ENCODE assay signal across 14 cellular contexts in the genomic region with DNA sequence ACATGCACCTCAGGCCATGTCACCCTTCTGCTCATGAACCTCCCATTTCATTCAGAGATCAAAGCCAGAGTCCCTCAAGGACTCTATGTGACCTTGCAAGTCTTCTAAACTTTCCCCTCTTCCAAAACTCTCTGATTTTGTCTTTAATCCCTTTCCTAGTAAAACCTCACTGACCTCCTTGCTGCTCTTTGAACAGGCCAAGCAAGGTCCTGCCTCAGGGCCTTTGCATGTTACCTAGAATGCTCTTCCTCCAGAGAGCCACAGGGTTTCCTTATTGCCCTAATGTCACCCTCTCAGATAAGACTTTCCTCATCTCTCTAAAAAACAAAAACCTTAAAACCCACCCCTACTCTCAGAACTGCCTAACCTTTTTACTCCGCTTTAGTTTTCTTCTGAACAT. TPM values are rescaled to one million over a fixed set of nuclear protein-coding genes. Genes with fewer than 3 reads are reported as not detected.
A peak's percentile ranks its signal among the peaks of the same experiment; 100 is the strongest.
DNase-seq lines count a peak whose midpoint lies in the region; ATAC-seq and TF ChIP-seq lines count a peak whose summit lies in the region.
"Had no signal": no experiment of that assay in that cellular context is flagged by ENCODE, and none has a peak within 500 bp of the region (broad histone marks: within the 10 kb centered on the region; RNA-seq: fewer than 3 reads in every experiment).

No MANE protein-coding gene starts in this region.

- H3K9me3 Mint-ChIP-seq in natural killer cell treated with Interleukin-12 subunit alpha and Interleukin-12 subunit beta and Interleukin-15 and Interleukin-18, amount 100 ng/mL, for 72 hours, result peaks cover 5% of the 10 kb centered on the region
- H3K9me3 Mint-ChIP-seq in natural killer cell (no peaks in the 10 kb centered on the region), WTC11 (no peaks in the 10 kb centered on the region)
- H3K9me3 Mint-ChIP-seq in activated naive CD8-positive, alpha-beta T cell treated with anti-CD3 and anti-CD28 coated beads, Interleukin-2, amount 50 U/mL, for 24 hours, result no peaks in the 10 kb centered on the region
- peaks cover 0 to 7% of the 10 kb centered on the region in 2 donors for H3K9me3 Mint-ChIP-seq in stimulated activated naive CD8-positive, alpha-beta T cell treated with anti-CD3 and anti-CD28 coated beads, Interleukin-15, amount 100 ng/mL, for 72 hours
- H3K9me3 Mint-ChIP-seq: CD4-positive, alpha-beta memory T cell had no signal

- peaks cover 23 to 27% of the 10 kb centered on the region in 2 donors for H3K4me1 Mint-ChIP-seq in natural killer cell treated with Interleukin-12 subunit alpha and Interleukin-12 subunit beta and Interleukin-15 and Interleukin-18, amount 100 ng/mL, for 72 hours (ENCODE audit: low read depth in 2 of 2)
- peaks cover 16 to 18% of the 10 kb centered on the region in 2 donors for H3K4me1 Mint-ChIP-seq in natural killer cell
- peaks cover 17% of the 10 kb centered on the region for H3K4me1 Mint-ChIP-seq in activated naive CD8-positive, alpha-beta T cell treated with anti-CD3 and anti-CD28 coated beads, Interleukin-2, amount 50 U/mL, for 24 hours
- H3K4me1 Mint-ChIP-seq in stimulated activated naive CD8-positive, alpha-beta T cell treated with anti-CD3 and anti-CD28 coated beads, Interleukin-15, amount 100 ng/mL, for 72 hours, result peaks cover 14% of the 10 kb centered on the region
- H3K4me1 Mint-ChIP-seq in WTC11, result no peaks in the 10 kb centered on the region

- peaks cover 4% of the 10 kb centered on the region for H3K36me3 Mint-ChIP-seq in natural killer cell treated with Interleukin-12 subunit alpha and Interleukin-12 subunit beta and Interleukin-15 and Interleukin-18, amount 100 ng/mL, for 72 hours
- H3K36me3 Mint-ChIP-seq in natural killer cell, result peaks cover 8% of the 10 kb centered on the region
- peaks cover 2% of the 10 kb centered on the region for H3K36me3 Mint-ChIP-seq in activated naive CD8-positive, alpha-beta T cell treated with anti-CD3 and anti-CD28 coated beads, Interleukin-2, amount 50 U/mL, for 24 hours (ENCODE audit: low read depth)
- no peaks in the 10 kb centered on the region for H3K36me3 Mint-ChIP-seq in WTC11
- H3K36me3 Mint-ChIP-seq: CD4-positive, alpha-beta memory T cell had no signal

- no peak overlapping the region for H3K4me3 Mint-ChIP-seq in natural killer cell treated with Interleukin-12 subunit alpha and Interleukin-12 subunit beta and Interleukin-15 and Interleukin-18, amount 100 ng/mL, for 72 hours
- H3K4me3 Mint-ChIP-seq in natural killer cell (no peak overlapping the region), WTC11 (no peak overlapping the region)
- no peak overlapping the region for H3K4me3 Mint-ChIP-seq in activated naive CD8-positive, alpha-beta T cell treated with anti-CD3 and anti-CD28 coated beads, Interleukin-2, amount 50 U/mL, for 24 hours
- H3K4me3 Mint-ChIP-seq in stimulated activated naive CD8-positive, alpha-beta T cell treated with anti-CD3 and anti-CD28 coated beads, Interleukin-15, amount 100 ng/mL, for 72 hours, result no peak overlapping the region

- H3K27ac Mint-ChIP-seq in natural killer cell treated with Interleukin-12 subunit alpha and Interleukin-12 subunit beta and Interleukin-15 and Interleukin-18, amount 100 ng/mL, for 72 hours, result no peak overlapping the region
- H3K27ac Mint-ChIP-seq in natural killer cell, result no peak overlapping the region
- no peak overlapping the region for H3K27ac Mint-ChIP-seq in activated naive CD8-positive, alpha-beta T cell treated with anti-CD3 and anti-CD28 coated beads, Interleukin-2, amount 50 U/mL, for 24 hours
- H3K27ac Mint-ChIP-seq in stimulated activated naive CD8-positive, alpha-beta T cell treated with anti-CD3 and anti-CD28 coated beads, Interleukin-15, amount 100 ng/mL, for 72 hours, result no peak overlapping the region
- H3K27ac Mint-ChIP-seq in WTC11, result no peak overlapping the region

- ATAC-seq in natural killer cell treated with Interleukin-12 subunit alpha and Interleukin-12 subunit beta and Interleukin-15 and Interleukin-18, amount 100 ng/mL, for 72 hours, result peak; percentile 50 to 66
- no peak for ATAC-seq in natural killer cell
- ATAC-seq in activated naive CD8-positive, alpha-beta T cell treated with anti-CD3 and anti-CD28 coated beads, Interleukin-2, amount 50 U/mL, for 24 hours, result peak; percentile 55
- ATAC-seq in stimulated activated naive CD8-positive, alpha-beta T cell treated with anti-CD3 and anti-CD28 coated beads, Interleukin-15, amount 100 ng/mL, for 72 hours, result peak; percentile 67
- ATAC-seq in WTC11, result no peak
- no peak for ATAC-seq in GM18907 (IDR thresholded peaks at IDR 0.05; ENCODE audit: unreplicated experiment)
- ATAC-seq: A549 had no signal

- intact Hi-C loops in natural killer cell (cut with micrococcal nuclease), result loop anchor here (5.0 to 10.0 kb wide), 3 partner anchors 239 to 494 kb away; a partner anchor contains a TSS

- no peak for DNase-seq in natural killer cell treated with Interleukin-12 subunit alpha and Interleukin-12 subunit beta and Interleukin-15 and Interleukin-18, amount 100 ng/mL, for 72 hours (ENCODE audit: low spot score)
- no peak for DNase-seq in natural killer cell
- peak; percentile 62 for DNase-seq in OCI-M1 (lab: John Stamatoyannopoulos, UW)
- no peak for DNase-seq in activated naive CD8-positive, alpha-beta T cell treated with anti-CD3 and anti-CD28 coated beads, Interleukin-2, amount 50 U/mL, for 24 hours
- DNase-seq in stimulated activated naive CD8-positive, alpha-beta T cell treated with anti-CD3 and anti-CD28 coated beads, Interleukin-15, amount 100 ng/mL, for 72 hours, result peak in 1 of 2 donors; percentile 42
- DNase-seq in WTC11 (ENCODE audit: low spot score), result no peak
- DNase-seq: BE2C; CD4-positive, alpha-beta memory T cell; DMS79; HCEC 1CT had no signal

- CTCF ChIA-PET in WTC11 (lab: Charles Lee), result no interaction called here

- TF ChIP-seq CTCF in natural killer cell (IDR thresholded peaks at IDR 0.05) (no peak), WTC11 (IDR thresholded peaks at IDR 0.05) (no peak)

- H3K27me3 Mint-ChIP-seq in natural killer cell treated with Interleukin-12 subunit alpha and Interleukin-12 subunit beta and Interleukin-15 and Interleukin-18, amount 100 ng/mL, for 72 hours, result no peaks in the 10 kb centered on the region
- peaks cover 0 to 3% of the 10 kb centered on the region in 2 donors for H3K27me3 Mint-ChIP-seq in natural killer cell (ENCODE audit: low read depth in 2 of 2)
- peaks cover 2% of the 10 kb centered on the region for H3K27me3 Mint-ChIP-seq in activated naive CD8-positive, alpha-beta T cell treated with anti-CD3 and anti-CD28 coated beads, Interleukin-2, amount 50 U/mL, for 24 hours
- peaks cover 7% of the 10 kb centered on the region for H3K27me3 Mint-ChIP-seq in stimulated activated naive CD8-positive, alpha-beta T cell treated with anti-CD3 and anti-CD28 coated beads, Interleukin-15, amount 100 ng/mL, for 72 hours
- no peaks in the 10 kb centered on the region for H3K27me3 Mint-ChIP-seq in WTC11 (ENCODE audit: low read depth)
- H3K27me3 Mint-ChIP-seq: CD4-positive, alpha-beta memory T cell had no signal

- POLR2A ChIA-PET in WTC11 (lab: Charles Lee), result no interaction called here

TF ChIP-seq in WTC11, 78 proteins besides CTCF, POLR2A, EP300 and RAD21 (continues in another document):
- TF ChIP-seq ZNF416 (CRISPR knock-in tag; IDR thresholded peaks at IDR 0.05), result no peak
- no peak for TF ChIP-seq NR1H2 (CRISPR knock-in tag; IDR thresholded peaks at IDR 0.05)
- no peak for TF ChIP-seq ZNF423 (CRISPR knock-in tag; IDR thresholded peaks at IDR 0.05)
- no peak for TF ChIP-seq EMX1 (CRISPR knock-in tag; IDR thresholded peaks at IDR 0.05)
- TF ChIP-seq, protein P1, sequence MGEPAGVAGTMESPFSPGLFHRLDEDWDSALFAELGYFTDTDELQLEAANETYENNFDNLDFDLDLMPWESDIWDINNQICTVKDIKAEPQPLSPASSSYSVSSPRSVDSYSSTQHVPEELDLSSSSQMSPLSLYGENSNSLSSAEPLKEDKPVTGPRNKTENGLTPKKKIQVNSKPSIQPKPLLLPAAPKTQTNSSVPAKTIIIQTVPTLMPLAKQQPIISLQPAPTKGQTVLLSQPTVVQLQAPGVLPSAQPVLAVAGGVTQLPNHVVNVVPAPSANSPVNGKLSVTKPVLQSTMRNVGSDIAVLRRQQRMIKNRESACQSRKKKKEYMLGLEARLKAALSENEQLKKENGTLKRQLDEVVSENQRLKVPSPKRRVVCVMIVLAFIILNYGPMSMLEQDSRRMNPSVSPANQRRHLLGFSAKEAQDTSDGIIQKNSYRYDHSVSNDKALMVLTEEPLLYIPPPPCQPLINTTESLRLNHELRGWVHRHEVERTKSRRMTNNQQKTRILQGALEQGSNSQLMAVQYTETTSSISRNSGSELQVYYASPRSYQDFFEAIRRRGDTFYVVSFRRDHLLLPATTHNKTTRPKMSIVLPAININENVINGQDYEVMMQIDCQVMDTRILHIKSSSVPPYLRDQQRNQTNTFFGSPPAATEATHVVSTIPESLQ (CRISPR knock-in tag; IDR thresholded peaks at IDR 0.05), result no peak
- no peak for TF ChIP-seq HMGA2 (CRISPR knock-in tag; IDR thresholded peaks at IDR 0.05)
- TF ChIP-seq, protein P2, sequence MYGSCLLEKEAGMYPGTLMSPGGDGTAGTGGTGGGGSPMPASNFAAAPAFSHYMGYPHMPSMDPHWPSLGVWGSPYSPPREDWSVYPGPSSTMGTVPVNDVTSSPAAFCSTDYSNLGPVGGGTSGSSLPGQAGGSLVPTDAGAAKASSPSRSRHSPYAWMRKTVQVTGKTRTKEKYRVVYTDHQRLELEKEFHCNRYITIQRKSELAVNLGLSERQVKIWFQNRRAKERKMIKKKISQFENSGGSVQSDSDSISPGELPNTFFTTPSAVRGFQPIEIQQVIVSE (CRISPR knock-in tag; IDR thresholded peaks at IDR 0.05; ENCODE audit: borderline replicate concordance), result no peak
- no peak for TF ChIP-seq MYBL2 (CRISPR knock-in tag; IDR thresholded peaks at IDR 0.05)
- TF ChIP-seq TEAD4 (CRISPR knock-in tag; IDR thresholded peaks at IDR 0.05), result no peak

RNA-seq across cellular contexts. Expression of a gene that starts 26.6 kb away (rescaled TPM):
- total RNA-seq in natural killer cell treated with Interleukin-12 subunit alpha and Interleukin-12 subunit beta and Interleukin-15 and Interleukin-18, amount 100 ng/mL, for 72 hours, result 1 to 10 TPM; 7.4 to 8.3 TPM
- total RNA-seq in natural killer cell (under 1 TPM; 0.31 to 0.55 (median 0.34) TPM), WTC11 (2021) (not detected in 3 replicates)
- total RNA-seq: G401, H4 had no signal

RNA-seq across cellular contexts. Expression of a gene that starts 58.1 kb away (rescaled TPM):
- total RNA-seq in natural killer cell treated with Interleukin-12 subunit alpha and Interleukin-12 subunit beta and Interleukin-15 and Interleukin-18, amount 100 ng/mL, for 72 hours, result under 1 TPM in 1 of 2 donors, not detected in 1; 0.07 TPM
- total RNA-seq in natural killer cell (not detected), WTC11 (2021) (not detected in 3 replicates)
- total RNA-seq: CD4-positive, alpha-beta memory T cell; G401; H4 had no signal

Comparison
In these comparisons a context has a peak if more than half of its experiments do, and no peak if none do; other contexts are left out.
1. ATAC-seq: peak in natural killer cell treated with Interleukin-12 subunit alpha and Interleukin-12 subunit beta and Interleukin-15 and Interleukin-18, amount 100 ng/mL, for 72 hours (2 of 2), activated naive CD8-positive, alpha-beta T cell treated with anti-CD3 and anti-CD28 coated beads, Interleukin-2, amount 50 U/mL, for 24 hours (single experiment) and stimulated activated naive CD8-positive, alpha-beta T cell treated with anti-CD3 and anti-CD28 coated beads, Interleukin-15, amount 100 ng/mL, for 72 hours (single experiment); none in natural killer cell (0 of 3), WTC11 (single experiment) and GM18907 (single experiment).